Comparison of ENCODE assay signal across 24 cellular contexts in the genomic region with DNA sequence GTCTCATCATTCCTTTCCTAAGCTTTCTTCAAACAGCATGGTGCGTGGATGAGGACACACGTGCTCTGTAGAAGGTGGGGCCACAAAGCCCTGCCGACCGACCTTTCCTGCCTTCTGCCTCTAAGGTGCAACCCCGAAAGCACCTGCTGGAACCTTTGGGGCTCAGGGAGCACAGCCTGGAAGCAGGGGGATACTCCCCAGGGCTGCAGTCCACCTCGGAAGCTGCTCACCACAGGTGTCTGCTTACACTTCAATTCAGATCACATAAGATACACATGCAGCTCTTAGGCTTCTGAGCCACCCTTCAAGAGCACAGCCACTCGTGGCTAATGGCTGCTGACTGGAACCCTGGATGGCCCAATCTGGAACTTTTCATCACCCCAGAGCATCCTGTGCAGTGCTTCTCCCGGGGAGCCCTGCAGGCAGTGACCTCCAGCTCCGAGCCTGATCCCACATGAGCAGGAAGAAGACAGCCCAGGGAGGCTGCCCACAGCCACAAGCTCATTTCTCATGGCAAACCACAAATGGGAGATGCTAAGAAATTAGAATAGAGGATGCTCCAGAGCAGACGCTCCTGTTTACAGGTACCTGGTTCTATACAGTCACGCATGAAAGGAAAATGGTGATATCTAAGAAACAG.
DNase-seq lines count a peak whose midpoint lies in the region; ATAC-seq, FAIRE-seq and TF ChIP-seq lines count a peak whose summit lies in the region.
"Had no signal": no experiment of that assay in that cellular context is flagged by ENCODE, and none has a peak within 500 bp of the region (broad histone marks: within the 10 kb centered on the region; RNA-seq: fewer than 3 reads in every experiment).

No MANE protein-coding gene starts in this region.

- POLR2A ChIA-PET in HepG2 (lab: Yijun Ruan, JAX) = no interaction called here
- POLR2A ChIA-PET in IMR-90 (lab: Charles Lee; ENCODE audit: unreplicated experiment) = no interaction called here
- POLR2A ChIA-PET in H1 (lab: Charles Lee; ENCODE audit: partially characterized antibody) = interaction anchor here (1.1 kb wide), 1 partner anchor 12 kb away, joined by 3 read pairs; no protein-coding TSS in a partner anchor

- 0 out of 2 replicates have a peak overlapping the region, but pooled peaks have one; percentile 68 for H2BK12ac ChIP-seq in H1 (ENCODE audit: low read depth, low read length)

- TF ChIP-seq RAD21 in HepG2 (CRISPR knock-in tag; IDR thresholded peaks at IDR 0.05) (no peak), IMR-90 (IDR thresholded peaks at IDR 0.05; ENCODE audit: low read length) (no peak), H1 (IDR thresholded peaks at IDR 0.05 in 1 of 2, conservative IDR thresholded peaks at IDR 0.05 in 1 of 2; ENCODE audit: low read depth in 2 of 2, low read length in 2 of 2) (no peak)

- H3K4me3 ChIP-seq in HepG2 (replicated peaks in 1 of 3; ENCODE audit: insufficient read depth in 1 of 3, low read depth in 2 of 3, low read length in 3 of 3) = no peak overlapping the region
- H3K4me3 ChIP-seq in right lobe of liver = no peak overlapping the region
- no peak overlapping the region for H3K4me3 ChIP-seq in IMR-90 (ENCODE audit: insufficient read depth, low read depth, low read length)
- no peak overlapping the region for H3K4me3 ChIP-seq in H1 (ENCODE audit: extremely low read depth in 1 of 4, insufficient read depth in 2 of 4, low read depth in 3 of 4, low read length in 4 of 4)
- H3K4me3 ChIP-seq: A549, BLaER1 had no signal

- H3K23me2 ChIP-seq in H1 (ENCODE audit: low read depth, low read length) = no peaks in the 10 kb centered on the region

- no peak overlapping the region for H3K27ac ChIP-seq in HepG2 (ENCODE audit: extremely low read length, insufficient read depth, low read length)
- H3K27ac ChIP-seq in right lobe of liver = no peak overlapping the region
- H3K27ac ChIP-seq in IMR-90 (ENCODE audit: insufficient read depth, low read length) = no peak overlapping the region
- no peak overlapping the region for H3K27ac ChIP-seq in H1 (ENCODE audit: low read depth, low read length)
- H3K27ac ChIP-seq: 22Rv1, A549, BLaER1 had no signal

- H3K14ac ChIP-seq in IMR-90 (replicated peaks; ENCODE audit: low read depth, low read length) (no peak overlapping the region), H1 (ENCODE audit: insufficient read length) (no peak overlapping the region)

- H2AFZ ChIP-seq in HepG2 (ENCODE audit: low read length) = no peak overlapping the region
- H2AFZ ChIP-seq in IMR-90 (replicated peaks; ENCODE audit: low read length, poor library complexity) = no peak overlapping the region
- no peak overlapping the region for H2AFZ ChIP-seq in H1 (ENCODE audit: low read length)

- in situ Hi-C loops in HepG2 (cut with HindIII; ENCODE audit: extremely low pct_ligation_motif_present, low pct_unique_long_range_greater_than_20kb) (no loop called here), IMR-90 (cut with MboI; ENCODE audit: low sequenced_read_pairs) (no loop called here), KBM-7 (cut with MboI; ENCODE audit: low pct_unique_long_range_greater_than_20kb, low sequenced_read_pairs) (no loop called here)

- intact Hi-C loops in HepG2 (cut with micrococcal nuclease; ENCODE audit: unreplicated experiment) = no loop called here
- intact Hi-C loops in right lobe of liver (cut with DNase I) = no loop called here
- intact Hi-C loops in IMR-90 (cut with micrococcal nuclease) = no loop called here

- 13% methylated on average over 9 of the region's 11 CpGs for WGBS in HepG2 (ENCODE audit: low lambda C conversion rate)
- 56% methylated on average over 8 of the region's 11 CpGs for WGBS in right lobe of liver (ENCODE audit: insufficient coverage, low coverage, low lambda C conversion rate, missing lambda C conversion rate)
- 94% methylated on average over 4 of the region's 11 CpGs; no CpG with 5 or more reads in 1 of the 2 experiments for WGBS in IMR-90 (ENCODE audit: extremely low coverage in 2 of 2, insufficient read length in 1 of 2), 2 experiments
- WGBS in H1 (ENCODE audit: extremely low coverage in 1 of 2, insufficient coverage in 1 of 2, insufficient read length in 1 of 2, insufficient replicate concordance in 2 of 2, low coverage in 1 of 2, low lambda C conversion rate in 2 of 2, missing lambda C conversion rate in 1 of 2), 2 experiments = 93% methylated on average over 11 of the region's 11 CpGs; no CpG with 5 or more reads in 1 of the 2 experiments

- no peak for TF ChIP-seq POLR2A in HepG2 (IDR thresholded peaks at IDR 0.05; ENCODE audit: insufficient read depth in 1 of 2, low read depth in 2 of 2, low read length in 2 of 2)
- TF ChIP-seq POLR2A in right lobe of liver (IDR thresholded peaks at IDR 0.05) = no peak
- no peak for TF ChIP-seq POLR2A in IMR-90 (IDR thresholded peaks at IDR 0.05; ENCODE audit: low read depth, low read length)
- no peak for TF ChIP-seq POLR2A in H1 (IDR thresholded peaks at IDR 0.05; ENCODE audit: control extremely low read depth in 1 of 2, low read depth in 2 of 2, low read length in 2 of 2)

- H3K4me2 ChIP-seq in HepG2 (ENCODE audit: low read depth, low read length) (no peak overlapping the region), IMR-90 (ENCODE audit: low read depth, low read length) (no peak overlapping the region), H1 (ENCODE audit: insufficient read depth in 1 of 2, low read depth in 2 of 2, low read length in 2 of 2) (no peak overlapping the region)
- H3K4me2 ChIP-seq: A549, BLaER1 had no signal

- H4K5ac ChIP-seq in IMR-90 (ENCODE audit: low read depth, low read length) = no peak overlapping the region; the same call in 1 of the 2 replicates
- no peak overlapping the region for H4K5ac ChIP-seq in H1 (ENCODE audit: insufficient read length, low read depth, low read length)

- H2BK5ac ChIP-seq in IMR-90 (ENCODE audit: low read depth, low read length, poor library complexity, severe bottlenecking) = no peak overlapping the region
- no peak overlapping the region for H2BK5ac ChIP-seq in H1 (ENCODE audit: low read depth, low read length)

- H3K36me3 ChIP-seq in HepG2 (replicated peaks in 1 of 2; ENCODE audit: control insufficient read depth in 1 of 2, insufficient read depth in 2 of 2, low read length in 2 of 2) = no peaks in the 10 kb centered on the region
- no peaks in the 10 kb centered on the region for H3K36me3 ChIP-seq in right lobe of liver
- no peaks in the 10 kb centered on the region for H3K36me3 ChIP-seq in IMR-90 (ENCODE audit: control insufficient read depth, insufficient read depth, low read length)
- no peaks in the 10 kb centered on the region for H3K36me3 ChIP-seq in H1 (ENCODE audit: control insufficient read depth in 2 of 4, insufficient read depth in 4 of 4, low read length in 3 of 4)
- H3K36me3 ChIP-seq: BE2C, BLaER1 had no signal

- no TSS peak for BruUV-seq in HepG2 (replicated peaks; lab: Mats Ljungman, UMichigan)
- BruUV-seq in IMR-90 (replicated peaks; lab: Mats Ljungman, UMichigan) = no TSS peak

- no peak overlapping the region for H2AK9ac ChIP-seq in IMR-90 (replicated peaks; ENCODE audit: low read depth, low read length, poor library complexity)

- DNase-seq in HepG2 (ENCODE audit: low spot score) (no peak), right lobe of liver (no peak), IMR-90 (no peak), RPMI7951 (ENCODE audit: low read depth) (peak; percentile 73), H1 (ENCODE audit: low read depth in 1 of 2, low spot score in 2 of 2) (no peak), KBM-7 (no peak), AG08395 (ENCODE audit: low spot score) (no peak), epidermal melanocyte (ENCODE audit: insufficient read length, low spot score) (no peak)
- DNase-seq: BE2C; C1 segment of cervical spinal cord; Calu3; CD4-positive, alpha-beta memory T cell; CD4-positive, CD25-positive, alpha-beta regulatory T cell; CD8-positive, alpha-beta memory T cell; COR-L47; DMS79 treated with DMSO at 0.1 percent for 48 hours; GF-D8 had no signal

- TF ChIP-seq CTCF in HepG2 (CRISPR knock-in tag; IDR thresholded peaks at IDR 0.05) (no peak), right lobe of liver (IDR thresholded peaks at IDR 0.05) (no peak), IMR-90 (conservative IDR thresholded peaks at IDR 0.05; ENCODE audit: low read depth, low read length) (no peak), H1 (IDR thresholded peaks at IDR 0.05; ENCODE audit: control extremely low read depth in 1 of 3, insufficient read depth in 1 of 3, low read depth in 1 of 3, low read length in 3 of 3) (no peak)

- H2AK5ac ChIP-seq in IMR-90 (ENCODE audit: low read depth, low read length) (peak overlapping the region; percentile 81), H1 (ENCODE audit: low read depth, low read length) (no peak overlapping the region)

- H3K4ac ChIP-seq in IMR-90 (ENCODE audit: low read depth, low read length) (peak overlapping the region; percentile 44), H1 (replicated peaks; ENCODE audit: insufficient read length, low read depth, low read length) (no peak overlapping the region)

- H4K91ac ChIP-seq in IMR-90 (ENCODE audit: insufficient read depth, low read depth, low read length) (peak overlapping the region; percentile 35; the same call in 1 of the 2 replicates), H1 (replicated peaks; ENCODE audit: insufficient read length, low read length) (no peak overlapping the region)

- no peaks in the 10 kb centered on the region for H3K9me3 ChIP-seq in HepG2 (ENCODE audit: low read length)
- no peaks in the 10 kb centered on the region for H3K9me3 ChIP-seq in right lobe of liver
- no peaks in the 10 kb centered on the region for H3K9me3 ChIP-seq in IMR-90 (ENCODE audit: control insufficient read depth, insufficient read depth, low read length)
- H3K9me3 ChIP-seq in H1 (ENCODE audit: insufficient read depth in 2 of 2, low read depth in 1 of 2, low read length in 1 of 2) = no peaks in the 10 kb centered on the region
- H3K9me3 ChIP-seq: A549, BE2C, BLaER1 had no signal

- peak overlapping the region; percentile 45; the same call in 2 of the 3 replicates for H2BK15ac ChIP-seq in IMR-90 (ENCODE audit: low read depth, low read length)
- H2BK15ac ChIP-seq in H1 (ENCODE audit: low read length) = no peak overlapping the region

- H3K4me1 ChIP-seq in HepG2 (ENCODE audit: insufficient read depth, low read length) (no peaks in the 10 kb centered on the region), right lobe of liver (no peaks in the 10 kb centered on the region), IMR-90 (ENCODE audit: control insufficient read depth, insufficient read depth, low read length) (peaks cover 28% of the 10 kb centered on the region), H1 (replicated peaks in 1 of 4; ENCODE audit: control insufficient read depth in 3 of 4, insufficient read depth in 4 of 4, low read length in 3 of 4) (peaks cover 1 to 16% (median 9%) of the 10 kb centered on the region in 4 experiments)
- H3K4me1 ChIP-seq: A549, BLaER1 had no signal

- H4K20me1 ChIP-seq in HepG2 (ENCODE audit: insufficient read depth, low read length) (no peaks in the 10 kb centered on the region; the same call in 1 of the 2 replicates), IMR-90 (ENCODE audit: insufficient read depth, low read length) (no peaks in the 10 kb centered on the region), H1 (replicated peaks in 1 of 2; ENCODE audit: control insufficient read depth in 1 of 2, insufficient read depth in 2 of 2, low read length in 2 of 2) (no peaks in the 10 kb centered on the region)
- H4K20me1 ChIP-seq: BLaER1 had no signal

- dilution Hi-C loops in IMR-90 (cut with HindIII; ENCODE audit: low sequenced_read_pairs, unreplicated experiment) = no loop called here

- peaks cover 4 to 84% of the 10 kb centered on the region in 2 experiments; a peak in 4 of 5 replicates for H3K27me3 ChIP-seq in HepG2 (ENCODE audit: control insufficient read depth in 1 of 2, insufficient read depth in 2 of 2, low read length in 2 of 2)
- H3K27me3 ChIP-seq in right lobe of liver = no peaks in the 10 kb centered on the region
- no peaks in the 10 kb centered on the region for H3K27me3 ChIP-seq in IMR-90 (ENCODE audit: control insufficient read depth, insufficient read depth, low read length)
- peaks cover 0 to 8% (median 1%) of the 10 kb centered on the region in 4 experiments; a peak in 2 of 7 replicates for H3K27me3 ChIP-seq in H1 (replicated peaks in 1 of 4; ENCODE audit: control insufficient read depth in 3 of 4, extremely low read depth in 1 of 4, insufficient read depth in 3 of 4, low read length in 3 of 4)
- H3K27me3 ChIP-seq: BE2C had no signal

- H3K9ac ChIP-seq in HepG2 (ENCODE audit: insufficient read depth, low read depth, low read length) = no peak overlapping the region
- H3K9ac ChIP-seq in IMR-90 (ENCODE audit: low read depth, low read length) = no peak overlapping the region
- H3K9ac ChIP-seq in H1 (replicated peaks in 1 of 4; ENCODE audit: extremely low read depth in 1 of 4, low read depth in 3 of 4, low read length in 3 of 4) = no peak overlapping the region
- H3K9ac ChIP-seq: BLaER1 had no signal

- no peak overlapping the region for H3K56ac ChIP-seq in IMR-90 (ENCODE audit: extremely low read depth, insufficient read depth, low read length)
- H3K56ac ChIP-seq in H1 (replicated peaks; ENCODE audit: insufficient read length, low read depth, low read length) = no peak overlapping the region

- peak overlapping the region; percentile 18 for H2BK20ac ChIP-seq in IMR-90 (ENCODE audit: low read depth, low read length)
- no peak overlapping the region for H2BK20ac ChIP-seq in H1 (ENCODE audit: low read length)

- FAIRE-seq in HepG2 (lab: Jason Lieb, UNC) (no peak), H1 (lab: Jason Lieb, UNC) (no peak)
- FAIRE-seq: A549, D721Med, G401.6, GM12891, GM19239 had no signal

- no peak overlapping the region; the same call in 1 of the 2 replicates for H3K18ac ChIP-seq in IMR-90 (ENCODE audit: low read depth, low read length)
- H3K18ac ChIP-seq in H1 (ENCODE audit: extremely low read depth, low read length) = no peak overlapping the region

- H3K79me1 ChIP-seq in IMR-90 (ENCODE audit: low read depth in 1 of 2, low read length in 2 of 2) (peaks cover 0 to 16% of the 10 kb centered on the region in 2 experiments; a peak in 3 of 4 replicates), H1 (ENCODE audit: low read depth, low read length) (no peaks in the 10 kb centered on the region)

- H3K9me1 ChIP-seq in IMR-90 (ENCODE audit: insufficient read depth, low read length) = peaks cover 8% of the 10 kb centered on the region

- H2BK120ac ChIP-seq in IMR-90 (ENCODE audit: low read depth, low read length) = peak overlapping the region; percentile 38; the same call in 1 of the 2 replicates
- H2BK120ac ChIP-seq in H1 (replicated peaks; ENCODE audit: low read depth, low read length) = no peak overlapping the region

- CTCF ChIA-PET in HepG2 (lab: Yijun Ruan, JAX; ENCODE audit: low intra/inter-chr PET ratio, low total read pairs) = no interaction called here
- CTCF ChIA-PET in IMR-90 (lab: Yijun Ruan, JAX) = no interaction called here
- CTCF ChIA-PET in H1 (lab: Charles Lee; ENCODE audit: partially characterized antibody) = interaction anchor here (0.7 to 2.6 kb wide), 7 partner anchors 13 to 303 kb away, joined by 3 to 6 read pairs (median 3); no protein-coding TSS in a partner anchor

- no peak for TF ChIP-seq EP300 in HepG2 (IDR thresholded peaks at IDR 0.05; ENCODE audit: low read depth in 2 of 2, low read length in 2 of 2)
- TF ChIP-seq EP300 in HepG2 (CRISPR knock-in tag; IDR thresholded peaks at IDR 0.05; ENCODE audit: borderline replicate concordance) = no peak
- TF ChIP-seq EP300 in H1 (IDR thresholded peaks at IDR 0.05; ENCODE audit: borderline replicate concordance in 1 of 2, low read depth in 2 of 2, low read length in 2 of 2) = no peak

- H3K23ac ChIP-seq in IMR-90 (ENCODE audit: low read depth, low read length) (no peak overlapping the region), H1 (ENCODE audit: insufficient read length) (no peak overlapping the region)

- H3K79me2 ChIP-seq in HepG2 (ENCODE audit: insufficient read depth, low read length) = no peaks in the 10 kb centered on the region
- H3K79me2 ChIP-seq in H1 (ENCODE audit: control insufficient read depth in 1 of 2, insufficient read depth in 2 of 2, low read length in 2 of 2) = no peaks in the 10 kb centered on the region

- ATAC-seq in HepG2 = no peak
- ATAC-seq in right lobe of liver = no peak
- ATAC-seq in IMR-90 (ENCODE audit: low read depth) = no peak
- ATAC-seq: A549 had no signal

- H4K8ac ChIP-seq in IMR-90 (ENCODE audit: low read depth in 2 of 2, low read length in 2 of 2) = no peak overlapping the region
- no peak overlapping the region; the same call in 1 of the 2 replicates for H4K8ac ChIP-seq in H1 (ENCODE audit: extremely low read depth, insufficient read depth, low read length)
